In genomic region chr6:42449917-42450313, GRCh38 we compare ENCODE assay signal across 8 cellular contexts. TPM values are rescaled to one million over a fixed set of nuclear protein-coding genes. Genes with fewer than 3 reads are reported as not detected.
DNase-seq lines count a peak whose midpoint lies in the region; ATAC-seq and TF ChIP-seq lines count a peak whose summit lies in the region.

No MANE protein-coding gene starts in this region.

- H3K79me2 ChIP-seq in parathyroid adenoma, result peaks cover 11% of the 10 kb centered on the region

- H2AFZ ChIP-seq in parathyroid adenoma, result peak overlapping the region; percentile 79

- no peaks in the 10 kb centered on the region for H3K4me1 ChIP-seq in NT2/D1 (ENCODE audit: insufficient read depth, insufficient read length)
- peaks cover 12% of the 10 kb centered on the region for H3K4me1 ChIP-seq in parathyroid adenoma

- peak overlapping the region; percentile 78 to 97 for H3K27ac Mint-ChIP-seq in effector memory CD8-positive, alpha-beta T cell

- H3K9ac ChIP-seq in NT2/D1 (ENCODE audit: insufficient read length, low read depth) (peak overlapping the region; percentile 79), parathyroid adenoma (no peak overlapping the region)

- peak overlapping the region; percentile 45 for H3K4me2 ChIP-seq in parathyroid adenoma (ENCODE audit: low read length)

- DNase-seq in G401 (ENCODE audit: low spot score) (peak; percentile 49), NT2/D1 (ENCODE audit: low read depth, low spot score) (no peak), NCI-H2081 treated with DMSO at 0.1 percent for 48 hours (lab: John Stamatoyannopoulos, UW) (no peak)
- no peak for DNase-seq in effector memory CD8-positive, alpha-beta T cell

- H3K4me3 ChIP-seq in NT2/D1 (ENCODE audit: insufficient read length, low read depth) (peak overlapping the region; percentile 56), parathyroid adenoma (ENCODE audit: low read depth, low read length) (peak overlapping the region; percentile 67)

- H3K36me3 ChIP-seq in NT2/D1 (ENCODE audit: insufficient read depth, insufficient read length, low read length), result no peaks in the 10 kb centered on the region
- no peaks in the 10 kb centered on the region for H3K36me3 ChIP-seq in parathyroid adenoma (ENCODE audit: control insufficient read depth, insufficient read depth, low read length)

- H3K4me3 Mint-ChIP-seq in effector memory CD8-positive, alpha-beta T cell, result peak overlapping the region; percentile 94 to 100

- peaks cover 52 to 67% of the 10 kb centered on the region in 2 donors for H3K4me1 Mint-ChIP-seq in effector memory CD8-positive, alpha-beta T cell (ENCODE audit: low read depth in 2 of 2)

- no peak for TF ChIP-seq CTCF in parathyroid adenoma (IDR thresholded peaks at IDR 0.05)

- peaks cover 25% of the 10 kb centered on the region for H3K36me3 Mint-ChIP-seq in effector memory CD8-positive, alpha-beta T cell (ENCODE audit: insufficient read depth)

- H3K27me3 Mint-ChIP-seq in effector memory CD8-positive, alpha-beta T cell, result no peaks in the 10 kb centered on the region

- H3K27ac ChIP-seq in parathyroid adenoma, result peak overlapping the region; percentile 93

- TF ChIP-seq POLR2A in GM18505 (IDR thresholded peaks at IDR 0.05; ENCODE audit: borderline replicate concordance, extremely low read depth, insufficient read depth, insufficient read length), result no peak

- no peak for ATAC-seq in effector memory CD8-positive, alpha-beta T cell (replicated peaks)
- no peak for ATAC-seq in HG02678 (IDR thresholded peaks at IDR 0.05; ENCODE audit: unreplicated experiment)
- no peak for ATAC-seq in GM18505 (IDR thresholded peaks at IDR 0.05; ENCODE audit: unreplicated experiment)
- ATAC-seq in GM21717 (IDR thresholded peaks at IDR 0.05; ENCODE audit: unreplicated experiment), result no peak

- H3K27me3 ChIP-seq in NT2/D1 (ENCODE audit: insufficient read depth, insufficient read length) (no peaks in the 10 kb centered on the region), parathyroid adenoma (ENCODE audit: control insufficient read depth, insufficient read depth, low read length) (no peaks in the 10 kb centered on the region)

- H3K9me3 ChIP-seq in NT2/D1 (ENCODE audit: insufficient read depth, low read length) (no peaks in the 10 kb centered on the region), parathyroid adenoma (ENCODE audit: control insufficient read depth, low read length) (no peaks in the 10 kb centered on the region)

- H3K9me3 Mint-ChIP-seq in effector memory CD8-positive, alpha-beta T cell, result no peaks in the 10 kb centered on the region

- in situ Hi-C loops in G401 (cut with HindIII; ENCODE audit: low sequenced_read_pairs), result no loop called here

RNA-seq across cellular contexts. Expression of gene TRERF1, which starts 1.8 kb away (rescaled TPM):
- total RNA-seq in G401 (2014; rRNA removed; shearing (Covaris generic)), result 3.3 and 3.8 TPM in 2 replicates
